8 cellular contexts compared by ENCODE assay signal in genomic region chr3:197028711-197029510, GRCh38. TPM values are rescaled to one million over a fixed set of nuclear protein-coding genes. Genes with fewer than 3 reads are reported as not detected.
DNase-seq lines count a peak whose midpoint lies in the region; ATAC-seq and TF ChIP-seq lines count a peak whose summit lies in the region.

No MANE protein-coding gene starts in this region.

- no peaks in the 10 kb centered on the region for H3K36me3 Mint-ChIP-seq in activated CD8-positive, alpha-beta memory T cell treated with anti-CD3 and anti-CD28 coated beads, Interleukin-2, amount 10 ng/mL, durations not matched to agents 7 days and 5 days
- H3K36me3 Mint-ChIP-seq in T-cell (no peaks in the 10 kb centered on the region), progenitor cell of endocrine pancreas (ENCODE audit: insufficient read depth) (peaks cover 3% of the 10 kb centered on the region)

- CTCF ChIA-PET in activated CD8-positive, alpha-beta memory T cell treated with anti-CD3 and anti-CD28 coated beads, Interleukin-2, amount 10 ng/mL, durations not matched to agents 7 days and 5 days (lab: Charles Lee): interaction anchor here (0.6 to 4.3 kb wide), 26 partner anchors 10 to 366 kb away, joined by 3 to 38 read pairs (median 4); partner anchors contain the start of genes NCBP2 and SENP5
- CTCF ChIA-PET in T-cell (lab: Charles Lee): interaction anchor here (1.0 to 1.9 kb wide), 4 partner anchors 8 to 30 kb away, joined by 3 to 4 read pairs (median 4); no protein-coding TSS in a partner anchor

- POLR2A ChIA-PET in T-cell (lab: Charles Lee): no interaction called here

- peaks cover 10% of the 10 kb centered on the region for H3K4me1 Mint-ChIP-seq in activated CD8-positive, alpha-beta memory T cell treated with anti-CD3 and anti-CD28 coated beads, Interleukin-2, amount 10 ng/mL, durations not matched to agents 7 days and 5 days
- peaks cover 0 to 13% (median 5%) of the 10 kb centered on the region in 3 donors for H3K4me1 Mint-ChIP-seq in T-cell
- H3K4me1 Mint-ChIP-seq in progenitor cell of endocrine pancreas (ENCODE audit: low read depth): peaks cover 2% of the 10 kb centered on the region

- H3K9me3 Mint-ChIP-seq in activated CD8-positive, alpha-beta memory T cell treated with anti-CD3 and anti-CD28 coated beads, Interleukin-2, amount 10 ng/mL, durations not matched to agents 7 days and 5 days (ENCODE audit: low read depth): peaks cover 4% of the 10 kb centered on the region
- no peaks in the 10 kb centered on the region for H3K9me3 Mint-ChIP-seq in T-cell
- no peaks in the 10 kb centered on the region for H3K9me3 Mint-ChIP-seq in progenitor cell of endocrine pancreas (ENCODE audit: low read depth)

- no peak overlapping the region for H3K27ac Mint-ChIP-seq in activated CD8-positive, alpha-beta memory T cell treated with anti-CD3 and anti-CD28 coated beads, Interleukin-2, amount 10 ng/mL, durations not matched to agents 7 days and 5 days
- H3K27ac Mint-ChIP-seq in T-cell (no peak overlapping the region), progenitor cell of endocrine pancreas (no peak overlapping the region)

- no peak for DNase-seq in activated CD8-positive, alpha-beta memory T cell treated with anti-CD3 and anti-CD28 coated beads, Interleukin-2, amount 10 ng/mL, durations not matched to agents 7 days and 5 days
- no peak for DNase-seq in activated CD8-positive, alpha-beta memory T cell treated with anti-CD3 and anti-CD28 coated beads for 24 hours
- peak in 2 of 34 experiments; percentile 12 to 14 for DNase-seq in T-cell
- no peak for DNase-seq in fibroblast of mammary gland (ENCODE audit: low read depth)
- DNase-seq in progenitor cell of endocrine pancreas (ENCODE audit: low spot score, unreplicated experiment): no peak

- H3K27me3 Mint-ChIP-seq in activated CD8-positive, alpha-beta memory T cell treated with anti-CD3 and anti-CD28 coated beads, Interleukin-2, amount 10 ng/mL, durations not matched to agents 7 days and 5 days: peaks cover 10% of the 10 kb centered on the region
- H3K27me3 Mint-ChIP-seq in T-cell (peaks cover 0 to under 1% of the 10 kb centered on the region in 2 donors), progenitor cell of endocrine pancreas (peaks cover 60% of the 10 kb centered on the region)

- ATAC-seq in activated CD8-positive, alpha-beta memory T cell treated with anti-CD3 and anti-CD28 coated beads, Interleukin-2, amount 10 ng/mL, durations not matched to agents 7 days and 5 days: peak; percentile 26
- ATAC-seq in HG02884 (IDR thresholded peaks at IDR 0.05; ENCODE audit: unreplicated experiment) (peak; percentile 23), T-cell (replicated peaks in 1 of 4) (peak; percentile 22 to 36 (median 32)), HG03196 (IDR thresholded peaks at IDR 0.05; ENCODE audit: unreplicated experiment) (no peak), GM21619 (IDR thresholded peaks at IDR 0.05; ENCODE audit: unreplicated experiment) (no peak)

- no peak for TF ChIP-seq CTCF in fibroblast of mammary gland (conservative IDR thresholded peaks at IDR 0.05; ENCODE audit: control insufficient read depth, insufficient read depth, low read depth, low read length)
- no peak for TF ChIP-seq CTCF in progenitor cell of endocrine pancreas (IDR thresholded peaks at IDR 0.05; ENCODE audit: unreplicated experiment)

- peak overlapping the region; percentile 69 for H3K4me3 Mint-ChIP-seq in activated CD8-positive, alpha-beta memory T cell treated with anti-CD3 and anti-CD28 coated beads, Interleukin-2, amount 10 ng/mL, durations not matched to agents 7 days and 5 days
- H3K4me3 Mint-ChIP-seq in T-cell (peak overlapping the region; percentile 71 to 74 (median 73)), progenitor cell of endocrine pancreas (ENCODE audit: low read depth) (peak overlapping the region; percentile 62)

- peak overlapping the region; percentile 41 for H3K4me3 ChIP-seq in fibroblast of mammary gland (ENCODE audit: control insufficient read depth, low read depth, low read length)

RNA-seq across cellular contexts. Expression of gene MELTF, which starts 0.7 kb away (rescaled TPM):
- 1 to 10 TPM; 3.3 TPM for total RNA-seq in activated CD8-positive, alpha-beta memory T cell treated with anti-CD3 and anti-CD28 coated beads, Interleukin-2, amount 10 ng/mL, durations not matched to agents 7 days and 5 days
- total RNA-seq in T-cell (1 to 10 TPM; 1.2 to 2.6 (median 1.6) TPM), progenitor cell of endocrine pancreas (4.8 and 5.0 TPM in 2 replicates)

Comparison
In these comparisons a context has a peak if more than half of its experiments do, and no peak if none do; other contexts are left out.
1. ATAC-seq: peak in activated CD8-positive, alpha-beta memory T cell treated with anti-CD3 and anti-CD28 coated beads, Interleukin-2, amount 10 ng/mL, durations not matched to agents 7 days and 5 days (single experiment), HG02884 (single experiment) and T-cell (4 of 4); none in HG03196 (single experiment) and GM21619 (single experiment).
2. Peak in every context shown above with its lines, with median percentiles within 50 percentile points of each other: H3K4me3 Mint-ChIP-seq.